24 cellular contexts compared by ENCODE assay signal in genomic region chr12:49863946-49864816, GRCh38. TPM values are rescaled to one million over a fixed set of nuclear protein-coding genes. Genes with fewer than 3 reads are reported as not detected.
DNase-seq lines count a peak whose midpoint lies in the region; TF ChIP-seq lines count a peak whose summit lies in the region.
"Had no signal": no experiment of that assay in that cellular context is flagged by ENCODE, and none has a peak within 500 bp of the region (broad histone marks: within the 10 kb centered on the region; RNA-seq: fewer than 3 reads in every experiment).

No MANE protein-coding gene starts in this region.

- H3K36me3 Mint-ChIP-seq in activated CD4-positive, alpha-beta T cell treated with anti-CD3 and anti-CD28 coated beads, Interleukin-2, amount 10 ng/mL, durations not matched to agents 7 days and 5 days (ENCODE audit: low read depth): no peaks in the 10 kb centered on the region
- H3K36me3 Mint-ChIP-seq: immature natural killer cell; memory B cell; stimulated activated effector memory CD8-positive, alpha-beta T cell treated with anti-CD3 and anti-CD28 coated beads, Interleukin-12 subunit alpha, Interleukin-12 subunit beta, amount 100 ng/mL, for 72 hours had no signal

- no peak overlapping the region for H3K4me3 Mint-ChIP-seq in activated CD4-positive, alpha-beta T cell treated with anti-CD3 and anti-CD28 coated beads, Interleukin-2, amount 10 ng/mL, durations not matched to agents 7 days and 5 days
- H3K4me3 Mint-ChIP-seq: activated B cell treated with CpG ODN at 0.5 μM for 24 hours; HFFc6; immature natural killer cell; memory B cell; nephron progenitor cell; stimulated activated effector memory CD8-positive, alpha-beta T cell treated with anti-CD3 and anti-CD28 coated beads, Interleukin-12 subunit alpha, Interleukin-12 subunit beta, amount 100 ng/mL, for 72 hours had no signal

- H3K9me3 ChIP-seq in esophagus muscularis mucosa: no peaks in the 10 kb centered on the region
- H3K9me3 ChIP-seq: adrenal gland, BE2C, tibial artery had no signal

- no peak for TF ChIP-seq POLR2A in esophagus muscularis mucosa (IDR thresholded peaks at IDR 0.05; ENCODE audit: low read depth)

- POLR2A ChIA-PET in activated CD4-positive, alpha-beta T cell treated with anti-CD3 and anti-CD28 coated beads, Interleukin-2, amount 10 ng/mL, durations not matched to agents 7 days and 5 days (lab: Charles Lee): no interaction called here

- H3K36me3 ChIP-seq in esophagus muscularis mucosa: no peaks in the 10 kb centered on the region
- H3K36me3 ChIP-seq: adrenal gland, BE2C, tibial artery had no signal

- H3K4me1 ChIP-seq in esophagus muscularis mucosa: peaks cover 21 to 24% (median 23%) of the 10 kb centered on the region in 4 donors

- intact Hi-C loops in esophagus muscularis mucosa (cut with DNase I): loop anchor here (10.0 kb wide), 1 partner anchor 181 kb away; no protein-coding TSS in a partner anchor
- intact Hi-C loops in posterior vena cava (cut with DNase I): loop anchor here in 1 of 2 donors (10.0 kb wide), 1 partner anchor 191 kb away; the partner anchor contains the start of gene ASIC1

- no peak overlapping the region for H3K4me3 ChIP-seq in esophagus muscularis mucosa
- H3K4me3 ChIP-seq: adrenal gland, GM12878, tibial artery had no signal

- no peak for TF ChIP-seq EP300 in esophagus muscularis mucosa (IDR thresholded peaks at IDR 0.05)

- CTCF ChIA-PET in activated CD4-positive, alpha-beta T cell treated with anti-CD3 and anti-CD28 coated beads, Interleukin-2, amount 10 ng/mL, durations not matched to agents 7 days and 5 days (lab: Charles Lee): interaction anchor here (1.3 kb wide), 1 partner anchor 28 kb away, joined by 3 read pairs; no protein-coding TSS in a partner anchor

- DNase-seq in NCI-H2171 treated with DMSO at 0.1 percent for 48 hours (lab: John Stamatoyannopoulos, UW) (peak; percentile 49), NCI-H2171 (lab: John Stamatoyannopoulos, UW) (no peak), NCI-H524 treated with DMSO at 0.1 percent for 48 hours (lab: John Stamatoyannopoulos, UW) (peak; percentile 14), esophagus muscularis mucosa (ENCODE audit: extremely low spot score) (peak; percentile 92), posterior vena cava (ENCODE audit: low spot score) (peak; percentile 31), NCI-H2227 treated with DMSO at 0.1 percent for 48 hours (lab: John Stamatoyannopoulos, UW) (no peak), GDM1 (lab: John Stamatoyannopoulos, UW) (no peak)
- no peak for DNase-seq in activated CD4-positive, alpha-beta T cell treated with anti-CD3 and anti-CD28 coated beads, Interleukin-2, amount 10 ng/mL, durations not matched to agents 7 days and 5 days
- DNase-seq: 8988T; activated B cell treated with CpG ODN at 0.5 μM for 24 hours; BE2C; HFFc6; immature natural killer cell; NCI-H1417; nephron progenitor cell; PC-3; stimulated activated CD4-positive, alpha-beta T cell treated with anti-CD3 and anti-CD28 coated beads, Interleukin-12 subunit alpha, Interleukin-12 subunit beta, amount 100 ng/mL, for 4 hours; T-helper 2 cell; tibial artery had no signal

- H3K4me1 Mint-ChIP-seq in activated CD4-positive, alpha-beta T cell treated with anti-CD3 and anti-CD28 coated beads, Interleukin-2, amount 10 ng/mL, durations not matched to agents 7 days and 5 days: no peaks in the 10 kb centered on the region
- H3K4me1 Mint-ChIP-seq: activated B cell treated with CpG ODN at 0.5 μM for 24 hours had no signal

- peaks cover 3% of the 10 kb centered on the region for H3K27me3 Mint-ChIP-seq in activated CD4-positive, alpha-beta T cell treated with anti-CD3 and anti-CD28 coated beads, Interleukin-2, amount 10 ng/mL, durations not matched to agents 7 days and 5 days

- WGBS in esophagus muscularis mucosa: 81% methylated on average over 17 of the region's 17 CpGs

- H3K27ac Mint-ChIP-seq in activated CD4-positive, alpha-beta T cell treated with anti-CD3 and anti-CD28 coated beads, Interleukin-2, amount 10 ng/mL, durations not matched to agents 7 days and 5 days: no peak overlapping the region
- H3K27ac Mint-ChIP-seq: activated B cell treated with CpG ODN at 0.5 μM for 24 hours; HFFc6; immature natural killer cell; memory B cell; nephron progenitor cell; stimulated activated effector memory CD8-positive, alpha-beta T cell treated with anti-CD3 and anti-CD28 coated beads, Interleukin-12 subunit alpha, Interleukin-12 subunit beta, amount 100 ng/mL, for 72 hours had no signal

- H3K27me3 ChIP-seq in esophagus muscularis mucosa: peaks cover 0 to 3% (median 0%) of the 10 kb centered on the region in 4 donors
- H3K27me3 ChIP-seq: adrenal gland, BE2C had no signal

- H3K27ac ChIP-seq in esophagus muscularis mucosa (replicated peaks in 1 of 4): no peak overlapping the region
- H3K27ac ChIP-seq: adrenal gland, tibial artery had no signal

- no peak for TF ChIP-seq CTCF in esophagus muscularis mucosa (IDR thresholded peaks at IDR 0.05)

- peaks cover 3% of the 10 kb centered on the region for H3K9me3 Mint-ChIP-seq in activated CD4-positive, alpha-beta T cell treated with anti-CD3 and anti-CD28 coated beads, Interleukin-2, amount 10 ng/mL, durations not matched to agents 7 days and 5 days
- H3K9me3 Mint-ChIP-seq: activated B cell treated with CpG ODN at 0.5 μM for 24 hours; HFFc6; immature natural killer cell; memory B cell; stimulated activated effector memory CD8-positive, alpha-beta T cell treated with anti-CD3 and anti-CD28 coated beads, Interleukin-12 subunit alpha, Interleukin-12 subunit beta, amount 100 ng/mL, for 72 hours had no signal

RNA-seq across cellular contexts. Expression of gene BCDIN3D, which starts 21.3 kb away (rescaled TPM):
- total RNA-seq in esophagus muscularis mucosa (1 to 10 TPM; 2.2 to 6.2 (median 5.5) TPM), posterior vena cava (1 to 10 TPM; 2.5 to 4.0 TPM)
- 1 to 10 TPM; 7.7 to 8.7 TPM for total RNA-seq in activated CD4-positive, alpha-beta T cell treated with anti-CD3 and anti-CD28 coated beads, Interleukin-2, amount 10 ng/mL, durations not matched to agents 7 days and 5 days

RNA-seq across cellular contexts. Expression of gene NCKAP5L, which starts 36.0 kb away (rescaled TPM):
- 10 to 100 TPM; 15.0 to 30.5 (median 23.0) TPM for total RNA-seq in esophagus muscularis mucosa
- 10 to 100 TPM; 16.2 to 22.4 TPM for total RNA-seq in posterior vena cava
- total RNA-seq in activated CD4-positive, alpha-beta T cell treated with anti-CD3 and anti-CD28 coated beads, Interleukin-2, amount 10 ng/mL, durations not matched to agents 7 days and 5 days: 1 to 10 TPM; 4.0 to 4.5 TPM

RNA-seq across cellular contexts. Expression of gene FAIM2, which starts 39.5 kb away (rescaled TPM):
- total RNA-seq in esophagus muscularis mucosa: 10 to 100 TPM in 1 of 4 donors, 1 to 10 TPM in 3; 4.1 to 10.3 (median 7.4) TPM
- total RNA-seq in posterior vena cava: 1 to 10 TPM; 1.8 to 2.5 TPM
- under 1 TPM; 0.33 to 0.50 TPM for total RNA-seq in activated CD4-positive, alpha-beta T cell treated with anti-CD3 and anti-CD28 coated beads, Interleukin-2, amount 10 ng/mL, durations not matched to agents 7 days and 5 days
- total RNA-seq: activated B cell treated with CpG ODN at 0.5 μM for 24 hours, GM12878, SK-MEL-5 had no signal

Comparison
In these comparisons a context has a peak if more than half of its experiments do, and no peak if none do; other contexts are left out.
1. DNase-seq: peak in NCI-H2171 treated with DMSO at 0.1 percent for 48 hours (single experiment), NCI-H524 treated with DMSO at 0.1 percent for 48 hours (single experiment), esophagus muscularis mucosa (single experiment) and posterior vena cava (single experiment); none in NCI-H2171 (single experiment), activated CD4-positive, alpha-beta T cell treated with anti-CD3 and anti-CD28 coated beads, Interleukin-2, amount 10 ng/mL, durations not matched to agents 7 days and 5 days (single experiment), NCI-H2227 treated with DMSO at 0.1 percent for 48 hours (single experiment) and GDM1 (single experiment).